ENCODE assay signal across 22 cellular contexts in the genomic region with DNA sequence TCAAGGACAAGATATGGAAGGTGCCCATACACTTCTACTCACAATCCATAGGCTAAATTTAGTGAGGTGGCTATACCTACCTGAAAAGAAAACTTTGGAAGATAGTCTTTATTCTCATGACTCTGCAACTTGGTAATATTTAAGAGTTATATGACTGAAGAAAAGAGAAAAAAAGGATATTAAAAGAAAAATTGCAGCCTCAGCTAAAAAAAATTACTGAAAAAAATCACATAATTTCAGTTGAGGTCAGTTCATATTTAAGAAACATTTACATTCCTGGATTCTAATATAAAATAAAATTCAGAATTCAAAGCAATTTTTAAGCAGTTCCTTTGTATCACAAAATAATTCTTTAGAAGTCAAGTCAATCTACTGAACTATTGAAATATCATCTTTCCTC.
"Had no signal": no experiment of that assay in that cellular context is flagged by ENCODE, and none has a peak within 500 bp of the region (broad histone marks: within the 10 kb centered on the region; RNA-seq: fewer than 3 reads in every experiment).

No MANE protein-coding gene starts in this region.

- H3K4me2 ChIP-seq: hepatocyte had no signal

- H3K27me3 ChIP-seq: dorsolateral prefrontal cortex, esophagus muscularis mucosa, foreskin keratinocyte, gastroesophageal sphincter, heart left ventricle, hepatocyte, left lung had no signal

- H3K27ac ChIP-seq: coronary artery, dorsolateral prefrontal cortex, esophagus muscularis mucosa, foreskin keratinocyte, gastroesophageal sphincter, heart left ventricle, hepatocyte, left lung, lower lobe of right lung had no signal

- H3K4me1 ChIP-seq: esophagus muscularis mucosa, foreskin keratinocyte, gastroesophageal sphincter, heart left ventricle, left lung, lower lobe of right lung had no signal

- H2AFZ ChIP-seq: hepatocyte had no signal

- H3K36me3 ChIP-seq: esophagus muscularis mucosa, gastroesophageal sphincter, heart left ventricle, left lung, lower lobe of right lung had no signal

- H3K9me3 ChIP-seq: esophagus muscularis mucosa, gastroesophageal sphincter, lower lobe of right lung had no signal

- H3K79me2 ChIP-seq: hepatocyte had no signal

- H3K4me3 ChIP-seq: coronary artery, dorsolateral prefrontal cortex, esophagus muscularis mucosa, gastroesophageal sphincter, heart left ventricle, hepatocyte, left lung, lower lobe of right lung had no signal

- FAIRE-seq: colon, endothelial cell of umbilical vein, frontal cortex had no signal

- DNase-seq: dermis blood vessel endothelial cell; dorsolateral prefrontal cortex; effector CD4-positive, alpha-beta T cell; effector memory CD4-positive, alpha-beta T cell; foreskin keratinocyte; heart left ventricle; hypothalamus; immature natural killer cell; islet precursor cell; left cardiac atrium; left lung; left ventricle myocardium superior; lower lobe of right lung; mesenchymal stem cell; midbrain had no signal

- ATAC-seq: foreskin keratinocyte, gastroesophageal sphincter, heart left ventricle, left cardiac atrium, left lung, left ventricle myocardium superior, lower lobe of right lung had no signal
